In genomic region chr3:78857494-78858111, GRCh38 we compare ENCODE assay signal across 17 cellular contexts.
DNase-seq lines count a peak whose midpoint lies in the region; ATAC-seq and TF ChIP-seq lines count a peak whose summit lies in the region.
"Had no signal": no experiment of that assay in that cellular context is flagged by ENCODE, and none has a peak within 500 bp of the region (broad histone marks: within the 10 kb centered on the region; RNA-seq: fewer than 3 reads in every experiment).

No MANE protein-coding gene starts in this region.

- H3K27me3 ChIP-seq in RWPE2 (ENCODE audit: insufficient read depth, poor library complexity, severe bottlenecking) (no peaks in the 10 kb centered on the region), upper lobe of right lung (no peaks in the 10 kb centered on the region)
- H3K27me3 ChIP-seq: SJSA1 had no signal

- intact Hi-C loops in upper lobe of right lung (cut with DNase I): no loop called here

- H3K36me3 ChIP-seq in HEK293 (ENCODE audit: control insufficient read depth in 2 of 2, insufficient read depth in 1 of 2, low read length in 2 of 2) (no peaks in the 10 kb centered on the region), RWPE2 (ENCODE audit: low read depth) (no peaks in the 10 kb centered on the region), upper lobe of right lung (no peaks in the 10 kb centered on the region)
- H3K36me3 ChIP-seq: SJSA1 had no signal

- no peak overlapping the region for H3K4me3 ChIP-seq in HEK293 (ENCODE audit: low read depth, low read length)
- no peak overlapping the region for H3K4me3 ChIP-seq in RWPE2 (ENCODE audit: severe bottlenecking)
- H3K4me3 ChIP-seq in fibroblast of pulmonary artery (replicated peaks; ENCODE audit: low read depth, low read length): no peak overlapping the region
- H3K4me3 ChIP-seq in upper lobe of right lung: no peak overlapping the region
- H3K4me3 ChIP-seq: SJSA1 had no signal

- POLR2A ChIA-PET in HEK293 (lab: Yijun Ruan, JAX): no interaction called here

- H3K9me3 ChIP-seq in HEK293 (ENCODE audit: control insufficient read depth, insufficient read depth, low read depth, low read length): no peaks in the 10 kb centered on the region
- no peaks in the 10 kb centered on the region for H3K9me3 ChIP-seq in RWPE2 (ENCODE audit: severe bottlenecking)
- H3K9me3 ChIP-seq in upper lobe of right lung: no peaks in the 10 kb centered on the region
- H3K9me3 ChIP-seq: SJSA1 had no signal

- DNase-seq in A172 (ENCODE audit: low spot score) (peak; percentile 23), RWPE2 (ENCODE audit: low spot score) (no peak), fibroblast of pulmonary artery (ENCODE audit: low read depth) (peak; percentile 42), NCI-H187 (lab: John Stamatoyannopoulos, UW) (no peak), upper lobe of right lung (no peak), SK-N-DZ (ENCODE audit: low spot score) (no peak)
- DNase-seq: activated CD8-positive, alpha-beta memory T cell treated with anti-CD3 and anti-CD28 coated beads, Interleukin-2, amount 10 ng/mL, durations not matched to agents 7 days and 5 days; activated naive CD4-positive, alpha-beta T cell; DND-41; GOT3; mesenchymal stem cell; NCI-H510A treated with DMSO at 0.1 percent for 48 hours had no signal

- TF ChIP-seq CTCF in HEK293 (tag by site-specific recombination; IDR thresholded peaks at IDR 0.05): peak; percentile 44; the same call in 1 of the 2 replicates
- TF ChIP-seq CTCF in RWPE2 (IDR thresholded peaks at IDR 0.05; ENCODE audit: poor library complexity, severe bottlenecking): peak; percentile 47
- peak; percentile 20 for TF ChIP-seq CTCF in fibroblast of pulmonary artery (IDR thresholded peaks at IDR 0.05; ENCODE audit: low read length, missing control alignments)
- TF ChIP-seq CTCF in upper lobe of right lung (IDR thresholded peaks at IDR 0.05): no peak

- H3K27ac ChIP-seq in HEK293 (ENCODE audit: extremely low read depth, low read depth, low read length) (no peak overlapping the region), RWPE2 (ENCODE audit: poor library complexity, severe bottlenecking) (no peak overlapping the region), upper lobe of right lung (no peak overlapping the region)
- H3K27ac ChIP-seq: parathyroid adenoma, SJSA1, VCaP had no signal

- ATAC-seq in RWPE2 (ENCODE audit: low read depth): peak; percentile 53
- ATAC-seq in GM18909 (IDR thresholded peaks at IDR 0.05; ENCODE audit: poor library complexity, unreplicated experiment): no peak
- no peak for ATAC-seq in upper lobe of right lung
- ATAC-seq: activated CD8-positive, alpha-beta memory T cell treated with anti-CD3 and anti-CD28 coated beads, Interleukin-2, amount 10 ng/mL, durations not matched to agents 7 days and 5 days had no signal

- H3K4me1 ChIP-seq in HEK293 (ENCODE audit: control insufficient read depth, insufficient read depth, low read length): peaks cover 4% of the 10 kb centered on the region; the same call in 1 of the 2 replicates
- no peaks in the 10 kb centered on the region for H3K4me1 ChIP-seq in RWPE2 (ENCODE audit: insufficient read depth, poor library complexity, severe bottlenecking)
- H3K4me1 ChIP-seq in upper lobe of right lung: no peaks in the 10 kb centered on the region
- H3K4me1 ChIP-seq: parathyroid adenoma had no signal

- CTCF ChIA-PET in HEK293 (lab: Yijun Ruan, JAX): interaction anchor here (0.7 to 1.1 kb wide), 4 partner anchors 62 to 174 kb away, joined by 3 to 4 read pairs (median 3); no protein-coding TSS in a partner anchor

TF ChIP-seq in HEK293, 187 proteins besides CTCF, POLR2A, EP300 and RAD21 (continues in another document):
- TF ChIP-seq INSM2 (tag by site-specific recombination; IDR thresholded peaks at IDR 0.05) (no peak), PBX3 (CRISPR knock-in tag; IDR thresholded peaks at IDR 0.05) (no peak), ZBTB44 (tag by site-specific recombination; IDR thresholded peaks at IDR 0.05) (no peak), ZFP3 (tag by site-specific recombination; IDR thresholded peaks at IDR 0.05; ENCODE audit: low read depth) (no peak), ZNF639 (tag by site-specific recombination; IDR thresholded peaks at IDR 0.05) (no peak), ZNF10 (tag by site-specific recombination; IDR thresholded peaks at IDR 0.05) (no peak), ZNF513 (tag by site-specific recombination; IDR thresholded peaks at IDR 0.05) (no peak), ZNF692 (tag by site-specific recombination; IDR thresholded peaks at IDR 0.05) (no peak), ZNF654 (tag by site-specific recombination; IDR thresholded peaks at IDR 0.05; ENCODE audit: low read depth) (peak; percentile 59), PRDM1 (tag by site-specific recombination; IDR thresholded peaks at IDR 0.05) (peak; percentile 64)

Comparison
In these comparisons a context has a peak if more than half of its experiments do, and no peak if none do; other contexts are left out.
1. DNase-seq: peak in A172 (single experiment) and fibroblast of pulmonary artery (single experiment); none in RWPE2 (single experiment), NCI-H187 (0 of 2), upper lobe of right lung (single experiment) and SK-N-DZ (single experiment).